In the genomic region with DNA sequence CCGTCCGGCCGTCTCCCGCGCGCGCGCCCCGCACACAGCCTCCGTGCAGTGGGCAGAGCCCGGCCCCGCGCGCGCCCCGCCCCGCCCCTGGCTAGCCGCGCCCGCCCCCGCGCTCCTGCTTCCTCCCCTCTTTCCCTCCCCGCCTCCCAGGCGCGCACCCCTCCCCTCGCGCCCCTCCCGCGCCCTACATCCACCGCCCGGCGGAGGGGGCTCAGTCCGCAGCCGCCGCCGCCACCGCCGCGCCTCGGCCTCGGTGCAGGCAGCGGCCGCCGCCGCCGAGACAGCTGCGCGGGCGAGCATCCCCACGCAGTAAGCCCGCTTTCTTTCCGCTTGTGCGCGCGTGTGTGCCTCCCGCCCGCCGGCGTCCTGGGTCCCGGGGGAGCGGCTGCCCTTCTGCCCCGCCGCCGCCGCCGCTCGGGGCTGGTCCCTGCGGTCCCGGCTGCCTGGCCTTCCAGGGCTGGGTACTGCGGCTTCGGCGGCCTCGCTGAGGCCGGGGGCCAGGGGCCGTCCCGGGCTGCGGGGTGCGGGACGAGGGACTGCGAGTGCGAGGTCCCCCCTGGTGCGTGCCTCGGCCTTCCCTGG, we compare ENCODE assay signal across 8 cellular contexts. TPM values are rescaled to one million over a fixed set of nuclear protein-coding genes. Genes with fewer than 3 reads are reported as not detected.
A peak's percentile ranks its signal among the peaks of the same experiment; 100 is the strongest.
DNase-seq lines count a peak whose midpoint lies in the region; ATAC-seq and TF ChIP-seq lines count a peak whose summit lies in the region.

TSS of gene FHL1 (plus strand) at position 214 of the 582 bp plus-strand sequence.

- peak within 1 kb of the TSS; percentile 61 for H3K9ac ChIP-seq in DND-41 (ENCODE audit: low read depth, low read length)

- H3K4me3 Mint-ChIP-seq in dendritic cell treated with granulocyte-macrophage colony-stimulating factor and Interleukin-4, amounts not matched to agents 40 ng/mL and 50 ng/mL, for 4 days, result peak within 1 kb of the TSS; percentile 73

- H3K79me2 ChIP-seq in DND-41 (ENCODE audit: insufficient read depth, low read length), result no peaks in the 10 kb centered on the region

- H3K27ac ChIP-seq in DND-41 (ENCODE audit: low read length) (peak within 1 kb of the TSS; percentile 36; the same call in 1 of the 2 replicates), left lung (peak within 1 kb of the TSS; percentile 63 to 76)

- TF ChIP-seq CTCF in DND-41 (IDR thresholded peaks at IDR 0.05; ENCODE audit: borderline replicate concordance, extremely low read depth, low read length, poor library complexity, severe bottlenecking) (no peak), left lung (IDR thresholded peaks at IDR 0.05) (no peak)

- peak; percentile 73 for ATAC-seq in DND-41 (ENCODE audit: insufficient read depth, low read depth)
- peak; percentile 90 for ATAC-seq in left lung
- ATAC-seq in HG03342 (IDR thresholded peaks at IDR 0.05; ENCODE audit: unreplicated experiment), result no peak

- H3K27ac Mint-ChIP-seq in dendritic cell treated with granulocyte-macrophage colony-stimulating factor and Interleukin-4, amounts not matched to agents 40 ng/mL and 50 ng/mL, for 4 days, result no peak within 1 kb of the TSS

- H3K36me3 Mint-ChIP-seq in dendritic cell treated with granulocyte-macrophage colony-stimulating factor and Interleukin-4, amounts not matched to agents 40 ng/mL and 50 ng/mL, for 4 days (ENCODE audit: low read depth), result no peaks in the 10 kb centered on the region

- H3K9me3 ChIP-seq in DND-41 (ENCODE audit: insufficient read depth, low read length, severe bottlenecking), result no peaks in the 10 kb centered on the region
- H3K9me3 ChIP-seq in left lung, result no peaks in the 10 kb centered on the region

- H3K4me2 ChIP-seq in DND-41 (ENCODE audit: insufficient read depth, low read length), result peak within 1 kb of the TSS; percentile 95

- H4K20me1 ChIP-seq in DND-41 (ENCODE audit: insufficient read depth, low read length), result no peaks in the 10 kb centered on the region

- DNase-seq in DND-41, result peak; percentile 63
- DNase-seq in KBM-7, result peak; percentile 18
- peak; percentile 28 for DNase-seq in activated CD4-positive, alpha-beta T cell treated with anti-CD3 and anti-CD28 coated beads for 1 hour
- DNase-seq in left lung, result peak; percentile 48 to 80
- peak; percentile 13 for DNase-seq in stimulated activated CD4-positive, alpha-beta T cell treated with anti-CD3 and anti-CD28 coated beads, Interleukin-1b, Interleukin-23, amount 100 ng/mL, for 48 hours
- no peak for DNase-seq in NCI-H128 (lab: John Stamatoyannopoulos, UW; ENCODE audit: unreplicated experiment)

- peak within 1 kb of the TSS; percentile 80 for H2AFZ ChIP-seq in DND-41 (ENCODE audit: low read depth, low read length)

- no peaks in the 10 kb centered on the region for H3K9me3 Mint-ChIP-seq in dendritic cell treated with granulocyte-macrophage colony-stimulating factor and Interleukin-4, amounts not matched to agents 40 ng/mL and 50 ng/mL, for 4 days

- intact Hi-C loops in dendritic cell treated with granulocyte-macrophage colony-stimulating factor and Interleukin-4, amounts not matched to agents 40 ng/mL and 50 ng/mL, for 4 days (cut with micrococcal nuclease), result no loop called here
- intact Hi-C loops in left lung (cut with DNase I), result no loop called here

- H3K27me3 ChIP-seq in DND-41 (ENCODE audit: insufficient read depth, low read length, poor library complexity) (no peaks in the 10 kb centered on the region), left lung (peaks cover 8 to 14% of the 10 kb centered on the region in 2 donors)

- H3K4me1 Mint-ChIP-seq in dendritic cell treated with granulocyte-macrophage colony-stimulating factor and Interleukin-4, amounts not matched to agents 40 ng/mL and 50 ng/mL, for 4 days (ENCODE audit: low read depth), result peaks cover 13% of the 10 kb centered on the region

- H3K4me1 ChIP-seq in DND-41 (ENCODE audit: insufficient read depth, low read length) (peaks cover 25% of the 10 kb centered on the region), left lung (no peaks in the 10 kb centered on the region)

- H3K36me3 ChIP-seq in DND-41 (ENCODE audit: insufficient read depth, low read length) (no peaks in the 10 kb centered on the region), left lung (no peaks in the 10 kb centered on the region)

- in situ Hi-C loops in KBM-7 (cut with MboI; ENCODE audit: low pct_unique_long_range_greater_than_20kb, low sequenced_read_pairs), result no loop called here

- H3K4me3 ChIP-seq in DND-41 (ENCODE audit: low read depth in 1 of 2, low read length in 2 of 2), result peak within 1 kb of the TSS; percentile 29 to 69; a peak in 3 of 4 replicates
- peak within 1 kb of the TSS; percentile 42 to 47 for H3K4me3 ChIP-seq in left lung

- H3K27me3 Mint-ChIP-seq in dendritic cell treated with granulocyte-macrophage colony-stimulating factor and Interleukin-4, amounts not matched to agents 40 ng/mL and 50 ng/mL, for 4 days, result peaks cover 36% of the 10 kb centered on the region

RNA-seq across cellular contexts. Expression of gene FHL1, which starts in this region (rescaled TPM):
- total RNA-seq in left lung, result 100 to 1,000 TPM; 118 to 150 TPM
